8 cellular contexts compared by ENCODE assay signal in the genomic region with DNA sequence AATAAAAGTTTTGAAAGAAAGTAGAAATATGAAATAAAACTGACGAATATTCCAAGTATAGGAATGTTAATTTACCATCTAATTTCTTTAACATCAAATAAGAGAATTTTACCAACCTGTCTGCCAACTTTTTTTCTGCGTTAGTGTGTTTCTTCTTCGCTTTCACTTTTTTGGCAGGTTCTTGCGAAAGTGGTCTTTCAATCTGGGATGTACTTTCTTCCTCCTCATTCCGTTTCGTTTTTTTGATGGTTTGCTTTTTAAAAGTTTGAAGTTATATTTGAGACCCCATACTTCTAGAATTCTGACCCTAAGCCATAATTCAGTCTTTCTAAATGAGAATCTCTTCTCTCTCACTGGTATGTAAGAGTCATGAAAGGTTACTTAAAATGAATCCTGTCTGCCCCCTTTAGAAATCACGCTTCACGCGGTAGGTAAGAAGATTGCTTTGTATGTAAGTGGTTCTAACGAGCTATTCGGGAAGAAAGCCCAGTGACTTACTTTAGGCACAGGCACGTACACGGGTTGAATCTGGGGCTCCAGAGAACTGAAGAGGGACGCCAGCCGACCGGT. TPM values are rescaled to one million over a fixed set of nuclear protein-coding genes. Genes with fewer than 3 reads are reported as not detected.
DNase-seq lines count a peak whose midpoint lies in the region; ATAC-seq lines count a peak whose summit lies in the region.

No MANE protein-coding gene starts in this region.

- H3K36me3 Mint-ChIP-seq in effector memory CD8-positive, alpha-beta T cell (ENCODE audit: insufficient read depth) = peaks cover 11% of the 10 kb centered on the region
- peaks cover 5 to 16% (median 6%) of the 10 kb centered on the region in 3 donors for H3K36me3 Mint-ChIP-seq in naive thymus-derived CD8-positive, alpha-beta T cell

- H3K27ac ChIP-seq in BLaER1 = peak overlapping the region; percentile 89

- POLR2A ChIA-PET in naive thymus-derived CD8-positive, alpha-beta T cell (lab: Charles Lee) = interaction anchor here (0.8 to 1.4 kb wide), 17 partner anchors 14 to 787 kb away, joined by 3 to 24 read pairs (median 4); a partner anchor contains a TSS

- no peaks in the 10 kb centered on the region for H3K27me3 Mint-ChIP-seq in effector memory CD8-positive, alpha-beta T cell
- H3K27me3 Mint-ChIP-seq in naive thymus-derived CD8-positive, alpha-beta T cell = no peaks in the 10 kb centered on the region

- peaks cover 58% of the 10 kb centered on the region for H3K36me3 ChIP-seq in BLaER1

- peak overlapping the region; percentile 97 to 98 for H3K27ac Mint-ChIP-seq in effector memory CD8-positive, alpha-beta T cell
- H3K27ac Mint-ChIP-seq in naive thymus-derived CD8-positive, alpha-beta T cell = peak overlapping the region; percentile 95 to 100 (median 99)

- H3K4me2 ChIP-seq in BLaER1 = peak overlapping the region; percentile 79

- H4K20me1 ChIP-seq in BLaER1 = no peaks in the 10 kb centered on the region

- peaks cover 6 to 8% of the 10 kb centered on the region in 2 donors for H3K4me1 Mint-ChIP-seq in effector memory CD8-positive, alpha-beta T cell (ENCODE audit: low read depth in 2 of 2)
- H3K4me1 Mint-ChIP-seq in naive thymus-derived CD8-positive, alpha-beta T cell = peaks cover 6 to 25% (median 18%) of the 10 kb centered on the region in 4 donors

- H3K4me1 ChIP-seq in BLaER1 = peaks cover 37% of the 10 kb centered on the region

- DNase-seq in SIG-M5 treated with dmso at 0.1 percent for 504 hours (lab: John Stamatoyannopoulos, UW; ENCODE audit: unreplicated experiment) (peak; percentile 79), epidermal melanocyte (ENCODE audit: insufficient read length, low spot score) (no peak), COR-L47 (lab: John Stamatoyannopoulos, UW) (no peak)
- DNase-seq in effector memory CD8-positive, alpha-beta T cell = no peak
- DNase-seq in naive thymus-derived CD8-positive, alpha-beta T cell = peak in 6 of 10 donors; percentile 5 to 79 (median 46)

- H3K9me3 ChIP-seq in BLaER1 = no peaks in the 10 kb centered on the region

- peak overlapping the region; percentile 84 for H3K4me3 ChIP-seq in BLaER1

- peak overlapping the region; percentile 90 for H3K9ac ChIP-seq in BLaER1

- no peaks in the 10 kb centered on the region for H3K9me3 Mint-ChIP-seq in effector memory CD8-positive, alpha-beta T cell
- H3K9me3 Mint-ChIP-seq in naive thymus-derived CD8-positive, alpha-beta T cell = peaks cover 0 to 2% (median 0%) of the 10 kb centered on the region in 9 donors

- no peaks in the 10 kb centered on the region for H3K27me3 ChIP-seq in BLaER1

- ATAC-seq in GM18873 (IDR thresholded peaks at IDR 0.05; ENCODE audit: low FRiP score, unreplicated experiment) = peak; percentile 22
- peak; percentile 50 for ATAC-seq in HG03159 (IDR thresholded peaks at IDR 0.05; ENCODE audit: unreplicated experiment)
- ATAC-seq in effector memory CD8-positive, alpha-beta T cell (replicated peaks) = peak; percentile 63
- peak; percentile 65 to 72 for ATAC-seq in naive thymus-derived CD8-positive, alpha-beta T cell

- H3K4me3 Mint-ChIP-seq in effector memory CD8-positive, alpha-beta T cell = peak overlapping the region in 1 of 2 donors; percentile 96
- peak overlapping the region in 9 of 10 donors; percentile 86 to 100 (median 98) for H3K4me3 Mint-ChIP-seq in naive thymus-derived CD8-positive, alpha-beta T cell

RNA-seq across cellular contexts. Expression of a gene that starts 0.6 kb away (rescaled TPM):
- 100 to 1,000 TPM; 145 to 164 TPM for total RNA-seq in naive thymus-derived CD8-positive, alpha-beta T cell
- polyA plus RNA-seq in naive thymus-derived CD8-positive, alpha-beta T cell = 10 to 100 TPM; 66.1 to 92.1 (median 70.4) TPM

RNA-seq across cellular contexts. Expression of a gene that starts 31.8 kb away (rescaled TPM):
- 100 to 1,000 TPM; 104 to 111 TPM for total RNA-seq in naive thymus-derived CD8-positive, alpha-beta T cell
- 10 to 100 TPM; 56.6 to 67.0 (median 60.7) TPM for polyA plus RNA-seq in naive thymus-derived CD8-positive, alpha-beta T cell

Comparison
In these comparisons a context has a peak if more than half of its experiments do, and no peak if none do; other contexts are left out.
1. DNase-seq: peak in SIG-M5 treated with dmso at 0.1 percent for 504 hours (single experiment) and naive thymus-derived CD8-positive, alpha-beta T cell (6 of 10); none in effector memory CD8-positive, alpha-beta T cell (0 of 3), epidermal melanocyte (single experiment) and COR-L47 (single experiment).
2. Peak in every context shown above with its lines, with median percentiles within 50 percentile points of each other: ATAC-seq.